In genomic region chr11:99069831-99070444, GRCh38 we compare ENCODE assay signal across 9 cellular contexts. TPM values are rescaled to one million over a fixed set of nuclear protein-coding genes. Genes with fewer than 3 reads are reported as not detected.
DNase-seq lines count a peak whose midpoint lies in the region; ATAC-seq, FAIRE-seq and TF ChIP-seq lines count a peak whose summit lies in the region.
"Had no signal": no experiment of that assay in that cellular context is flagged by ENCODE, and none has a peak within 500 bp of the region (broad histone marks: within the 10 kb centered on the region; RNA-seq: fewer than 3 reads in every experiment).

No MANE protein-coding gene starts in this region.

- FAIRE-seq in kidney (lab: Jason Lieb, UNC) = no peak

- no peak for TF ChIP-seq POLR2A in testis (IDR thresholded peaks at IDR 0.05)

- no peaks in the 10 kb centered on the region for H3K27me3 ChIP-seq in GM23248 (replicated peaks; ENCODE audit: insufficient read depth)
- no peaks in the 10 kb centered on the region for H3K27me3 ChIP-seq in testis

- H3K4me3 Mint-ChIP-seq in activated naive CD8-positive, alpha-beta T cell treated with anti-CD3 and anti-CD28 coated beads for 36 hours = peak overlapping the region; percentile 48

- H3K4me1 ChIP-seq in GM23248 (ENCODE audit: insufficient read depth) = no peaks in the 10 kb centered on the region
- H3K4me1 ChIP-seq in kidney (ENCODE audit: control insufficient read depth in 1 of 2, insufficient read depth in 1 of 2, low read depth in 1 of 2, low read length in 2 of 2) = no peaks in the 10 kb centered on the region
- H3K4me1 ChIP-seq in testis = peaks cover 6% of the 10 kb centered on the region
- no peaks in the 10 kb centered on the region for H3K4me1 ChIP-seq in mucosa of descending colon (ENCODE audit: low read depth)

- DNase-seq in GM23248 = no peak
- DNase-seq in Kasumi-1 (lab: John Stamatoyannopoulos, UW) = peak; percentile 15 to 26
- DNase-seq in activated naive CD8-positive, alpha-beta T cell treated with anti-CD3 and anti-CD28 coated beads for 36 hours = no peak
- DNase-seq in kidney = peak; percentile 32
- peak; percentile 39 for DNase-seq in testis
- DNase-seq in mucosa of descending colon = no peak
- no peak for DNase-seq in pons (ENCODE audit: low spot score)

- H3K9ac ChIP-seq in GM23248 (no peak overlapping the region), kidney (ENCODE audit: low read length in 2 of 2) (no peak overlapping the region)

- in situ Hi-C loops in GM23248 (cut with MboI) = no loop called here

- no peaks in the 10 kb centered on the region for H3F3A ChIP-seq in GM23248 (ENCODE audit: insufficient read depth)

- H3K4me3 ChIP-seq in GM23248 (peak overlapping the region; percentile 39; the same call in 1 of the 2 replicates), kidney (ENCODE audit: low read length in 2 of 2) (peak overlapping the region; percentile 67 to 92), testis (peak overlapping the region; percentile 4 to 43), mucosa of descending colon (no peak overlapping the region)

- no peaks in the 10 kb centered on the region for H3K36me3 Mint-ChIP-seq in activated naive CD8-positive, alpha-beta T cell treated with anti-CD3 and anti-CD28 coated beads for 36 hours

- H3K27me3 Mint-ChIP-seq in activated naive CD8-positive, alpha-beta T cell treated with anti-CD3 and anti-CD28 coated beads for 36 hours = no peaks in the 10 kb centered on the region

- H3K36me3 ChIP-seq in GM23248 (ENCODE audit: low read depth) (no peaks in the 10 kb centered on the region), kidney (ENCODE audit: control insufficient read depth in 1 of 2, insufficient read depth in 2 of 2, low read length in 2 of 2) (no peaks in the 10 kb centered on the region), testis (ENCODE audit: low read depth, missing control alignments) (no peaks in the 10 kb centered on the region), mucosa of descending colon (ENCODE audit: low read depth) (no peaks in the 10 kb centered on the region)

- H3K9me3 ChIP-seq in GM23248 (ENCODE audit: low read depth) (no peaks in the 10 kb centered on the region), kidney (ENCODE audit: control insufficient read depth in 1 of 2, low read length in 2 of 2) (no peaks in the 10 kb centered on the region), testis (no peaks in the 10 kb centered on the region), mucosa of descending colon (no peaks in the 10 kb centered on the region)

- H3K4me2 ChIP-seq in GM23248 (ENCODE audit: unreplicated experiment) = no peak overlapping the region

- 2 to 4% methylated on average over 8 of the region's 8 CpGs for WGBS in GM23248 (ENCODE audit: low coverage in 1 of 2, low lambda C conversion rate in 2 of 2, missing lambda C conversion rate in 2 of 2), 2 experiments
- 4% methylated on average over 8 of the region's 8 CpGs for WGBS in testis, 2 donors

- no peak overlapping the region for H3K27ac Mint-ChIP-seq in activated naive CD8-positive, alpha-beta T cell treated with anti-CD3 and anti-CD28 coated beads for 36 hours

- H3K79me2 ChIP-seq in GM23248 (ENCODE audit: insufficient read depth) = no peaks in the 10 kb centered on the region

- TF ChIP-seq CTCF in kidney (IDR thresholded peaks at IDR 0.05; ENCODE audit: borderline replicate concordance, extremely low read depth, insufficient read depth) (no peak), testis (IDR thresholded peaks at IDR 0.05) (no peak), mucosa of descending colon (IDR thresholded peaks at IDR 0.05) (no peak)

- H3K27ac ChIP-seq in GM23248 (no peak overlapping the region), kidney (ENCODE audit: low read depth in 2 of 2, low read length in 2 of 2) (no peak overlapping the region), testis (no peak overlapping the region)

- peak overlapping the region; percentile 40; the same call in 1 of the 2 replicates for H2AFZ ChIP-seq in GM23248

- H3K9me3 Mint-ChIP-seq in activated naive CD8-positive, alpha-beta T cell treated with anti-CD3 and anti-CD28 coated beads for 36 hours = peaks cover 4% of the 10 kb centered on the region

- intact Hi-C loops in kidney (cut with DNase I) (no loop called here), testis (cut with DNase I; ENCODE audit: low total_unique reads) (no loop called here), mucosa of descending colon (cut with DNase I, micrococcal nuclease) (no loop called here)

- H4K20me1 ChIP-seq in GM23248 (ENCODE audit: insufficient read depth) = no peaks in the 10 kb centered on the region

- H3K4me1 Mint-ChIP-seq in activated naive CD8-positive, alpha-beta T cell treated with anti-CD3 and anti-CD28 coated beads for 36 hours = peaks cover 4% of the 10 kb centered on the region

- ATAC-seq in GM18502 (IDR thresholded peaks at IDR 0.05; ENCODE audit: poor library complexity, unreplicated experiment) = peak; percentile 86
- no peak for ATAC-seq in mucosa of descending colon

- no peaks in the 10 kb centered on the region for H3K9me2 ChIP-seq in GM23248 (ENCODE audit: insufficient read depth)

RNA-seq across cellular contexts. Expression of gene CNTN5, which starts 49.2 kb away (rescaled TPM):
- total RNA-seq in GM23248 (2014; rRNA removed; shearing (Covaris generic)) = not detected in 2 replicates
- polyA plus RNA-seq in GM23248 (2016; fragmentation: Nextera tagmentation; extraction: Ambion mirVana) = not detected in 2 replicates
- not detected for total RNA-seq in activated naive CD8-positive, alpha-beta T cell treated with anti-CD3 and anti-CD28 coated beads for 36 hours
- 0.66 TPM for total RNA-seq in kidney
- polyA plus RNA-seq in kidney (ENCODE audit: insufficient read depth, low read depth, low replicate concordance) = 0.11 TPM
- under 1 TPM; 0.55 to 0.99 TPM for total RNA-seq in testis
- 0.78 TPM for polyA plus RNA-seq in testis (ENCODE audit: insufficient read depth, low read depth, low replicate concordance)
- under 1 TPM in 1 of 3 donors, not detected in 2; 0.35 TPM for total RNA-seq in mucosa of descending colon
- total RNA-seq: activated CD8-positive, alpha-beta memory T cell treated with anti-CD3 and anti-CD28 coated beads for 36 hours had no signal

Comparison
In these comparisons a context has a peak if more than half of its experiments do, and no peak if none do; other contexts are left out.
1. DNase-seq: peak in Kasumi-1 (2 of 2), kidney (single experiment) and testis (single experiment); none in GM23248 (single experiment), activated naive CD8-positive, alpha-beta T cell treated with anti-CD3 and anti-CD28 coated beads for 36 hours (single experiment), mucosa of descending colon (0 of 3) and pons (single experiment).